ENCODE assay signal across 8 cellular contexts in the genomic region with DNA sequence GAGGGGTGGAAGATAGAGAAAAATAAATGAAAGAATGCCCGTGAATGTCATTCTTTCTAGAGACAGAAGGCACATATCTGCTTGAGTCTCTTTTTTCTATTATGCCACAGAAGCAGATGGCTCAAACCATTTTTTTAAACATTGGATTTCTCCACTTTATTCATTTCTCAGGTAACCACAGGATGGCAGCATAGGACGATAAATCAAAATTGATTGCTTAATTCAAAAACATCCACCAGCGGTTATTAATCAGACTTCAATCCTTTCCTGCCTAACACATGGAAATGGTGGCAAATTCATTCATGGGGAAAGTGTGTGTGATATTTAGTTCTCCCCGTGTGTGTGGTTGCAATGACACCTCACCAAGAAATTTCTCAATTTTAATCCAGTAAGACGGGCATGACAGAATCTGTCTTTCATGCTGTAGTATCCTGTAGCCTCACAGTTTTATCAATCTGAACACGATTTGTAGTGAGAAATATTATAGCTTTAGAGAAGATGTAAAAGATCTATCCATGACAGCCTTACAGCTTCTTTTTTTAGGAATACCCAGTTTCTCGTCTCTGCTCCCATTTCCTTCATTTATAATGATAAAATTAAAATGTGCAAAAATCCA.
DNase-seq lines count a peak whose midpoint lies in the region; ATAC-seq, FAIRE-seq and TF ChIP-seq lines count a peak whose summit lies in the region.

No MANE protein-coding gene starts in this region.

- in situ Hi-C loops in GM12878 (cut with MboI), result no loop called here

- ATAC-seq in GM12878 (peak; percentile 35; the same call in 1 of the 3 replicates), GM18870 (IDR thresholded peaks at IDR 0.05; ENCODE audit: unreplicated experiment) (no peak), GM21360 (IDR thresholded peaks at IDR 0.05; ENCODE audit: unreplicated experiment) (no peak), GM21723 (IDR thresholded peaks at IDR 0.05; ENCODE audit: unreplicated experiment) (no peak), GM19351 (IDR thresholded peaks at IDR 0.05; ENCODE audit: unreplicated experiment) (no peak)

- no peaks in the 10 kb centered on the region for H3K9me3 ChIP-seq in GM12878 (replicated peaks; ENCODE audit: control insufficient read depth, insufficient read depth, low read length)

- TF ChIP-seq CTCF in GM12873 (IDR thresholded peaks at IDR 0.05; ENCODE audit: insufficient read depth, low read depth, low read length, missing control alignments) (peak; percentile 7), GM12878 (IDR thresholded peaks at IDR 0.05 in 2 of 3, conservative IDR thresholded peaks at IDR 0.05 in 1 of 3; ENCODE audit: control insufficient read depth in 2 of 3, extremely low read depth in 1 of 3, insufficient read depth in 1 of 3, low read depth in 3 of 3, low read length in 3 of 3) (peak; percentile 18 to 43 (median 23); a peak in 4 of 6 replicates)

- no peaks in the 10 kb centered on the region for H3K36me3 ChIP-seq in GM12878 (ENCODE audit: control insufficient read depth in 2 of 2, insufficient read depth in 2 of 2, low read length in 1 of 2)

- SMC1A ChIA-PET in GM12878 (lab: Charles Lee; ENCODE audit: uncharacterized antibody, unreplicated experiment), result interaction anchor here (1.5 kb wide), 2 partner anchors 354 to 579 kb away, joined by 3 to 4 read pairs; no protein-coding TSS in a partner anchor

- H3K4me2 ChIP-seq in GM12878 (ENCODE audit: control insufficient read depth, insufficient read depth), result no peak overlapping the region

- no peak overlapping the region for H3K27ac ChIP-seq in GM12878 (ENCODE audit: control insufficient read depth, insufficient read depth)

- H3K4me3 ChIP-seq in GM12878, result no peak overlapping the region

- intact Hi-C loops in GM12878 (cut with micrococcal nuclease; ENCODE audit: unreplicated experiment), result loop anchor here (2.0 to 10.0 kb wide), 4 partner anchors 434 to 1096 kb away; no protein-coding TSS in a partner anchor

- CTCF ChIA-PET in GM12878 (lab: Yijun Ruan, JAX), result interaction anchor here (0.8 to 3.4 kb wide), 9 partner anchors 9 to 1095 kb away, joined by 3 to 23 read pairs (median 4); no protein-coding TSS in a partner anchor

- WGBS in GM12878 (ENCODE audit: insufficient coverage, insufficient replicate concordance, low lambda C conversion rate, missing lambda C conversion rate), result 5% methylated on average over 7 of the region's 7 CpGs

- peak; percentile 57 for TF ChIP-seq RAD21 in GM12878 (IDR thresholded peaks at IDR 0.05; ENCODE audit: insufficient read depth, low read depth, low read length)

- no peak for FAIRE-seq in GM12878 (lab: Jason Lieb, UNC)

- no peaks in the 10 kb centered on the region for H4K20me1 ChIP-seq in GM12878 (ENCODE audit: control insufficient read depth, insufficient read depth)

- no peak overlapping the region for H3K9ac ChIP-seq in GM12878 (ENCODE audit: control insufficient read depth, insufficient read depth, low read length)

- no peaks in the 10 kb centered on the region for H3K79me2 ChIP-seq in GM12878 (ENCODE audit: control insufficient read depth, insufficient read depth, low read length)

- no TSS peak for BruUV-seq in GM12878 (replicated peaks; lab: Mats Ljungman, UMichigan)

- RAD21 ChIA-PET in GM12878 (lab: Charles Lee; ENCODE audit: unreplicated experiment), result interaction anchor here (1.5 kb wide), 1 partner anchor 81 kb away, joined by 4 read pairs; no protein-coding TSS in a partner anchor

- POLR2A ChIA-PET in GM12878 (lab: Charles Lee), result no interaction called here

- H3K27me3 ChIP-seq in GM12878 (replicated peaks in 1 of 2; ENCODE audit: control insufficient read depth in 2 of 2, insufficient read depth in 2 of 2, low read length in 1 of 2), result no peaks in the 10 kb centered on the region; a peak in 1 of 4 replicates

- no peak for TF ChIP-seq POLR2A in GM12878 (IDR thresholded peaks at IDR 0.05; ENCODE audit: low read depth, low read length)

- no peak for TF ChIP-seq EP300 in GM12878 (IDR thresholded peaks at IDR 0.05; ENCODE audit: borderline replicate concordance in 1 of 2, control insufficient read depth in 1 of 2, low read depth in 2 of 2, low read length in 2 of 2)

- peak; percentile 14 for DNase-seq in NCI-H146 treated with DMSO at 0.1 percent for 48 hours (lab: John Stamatoyannopoulos, UW; ENCODE audit: unreplicated experiment)
- no peak for DNase-seq in GM12878 (ENCODE audit: low read depth, low spot score)
- peak; percentile 10 for DNase-seq in middle frontal gyrus (ENCODE audit: extremely low spot score, low spot score)

- H2AFZ ChIP-seq in GM12878 (ENCODE audit: control insufficient read depth, low read depth, low read length), result no peak overlapping the region

- H3K4me1 ChIP-seq in GM12878 (ENCODE audit: control insufficient read depth, insufficient read depth, low read length), result no peaks in the 10 kb centered on the region

TF ChIP-seq in GM12878, 131 proteins besides CTCF, POLR2A, EP300 and RAD21:
- TF ChIP-seq, protein P1, sequence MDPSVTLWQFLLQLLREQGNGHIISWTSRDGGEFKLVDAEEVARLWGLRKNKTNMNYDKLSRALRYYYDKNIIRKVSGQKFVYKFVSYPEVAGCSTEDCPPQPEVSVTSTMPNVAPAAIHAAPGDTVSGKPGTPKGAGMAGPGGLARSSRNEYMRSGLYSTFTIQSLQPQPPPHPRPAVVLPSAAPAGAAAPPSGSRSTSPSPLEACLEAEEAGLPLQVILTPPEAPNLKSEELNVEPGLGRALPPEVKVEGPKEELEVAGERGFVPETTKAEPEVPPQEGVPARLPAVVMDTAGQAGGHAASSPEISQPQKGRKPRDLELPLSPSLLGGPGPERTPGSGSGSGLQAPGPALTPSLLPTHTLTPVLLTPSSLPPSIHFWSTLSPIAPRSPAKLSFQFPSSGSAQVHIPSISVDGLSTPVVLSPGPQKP (IDR thresholded peaks at IDR 0.05; ENCODE audit: low read depth, low read length), result no peak
- TF ChIP-seq RBBP5 (conservative IDR thresholded peaks at IDR 0.05), result no peak
- no peak for TF ChIP-seq CREB1 (IDR thresholded peaks at IDR 0.05; ENCODE audit: low read depth)
- no peak for TF ChIP-seq SUPT20H (IDR thresholded peaks at IDR 0.05; ENCODE audit: borderline replicate concordance, control insufficient read depth, low read depth, low read length)
- no peak for TF ChIP-seq KAT2A (conservative IDR thresholded peaks at IDR 0.05; ENCODE audit: control insufficient read depth, low read depth, low read length)
- TF ChIP-seq MYC (IDR thresholded peaks at IDR 0.05; ENCODE audit: insufficient read depth, insufficient read length, insufficient replicate concordance, low read length, severe bottlenecking), result no peak
- TF ChIP-seq SPI1 (IDR thresholded peaks at IDR 0.05; ENCODE audit: borderline replicate concordance, insufficient read depth, low read depth, low read length), result no peak
- no peak for TF ChIP-seq BACH1 (IDR thresholded peaks at IDR 0.05; ENCODE audit: borderline replicate concordance)
- TF ChIP-seq SMAD5 (IDR thresholded peaks at IDR 0.05; ENCODE audit: low read depth), result no peak
- no peak for TF ChIP-seq BCL11A (IDR thresholded peaks at IDR 0.05; ENCODE audit: low read depth, low read length)
- no peak for TF ChIP-seq CHD1 (IDR thresholded peaks at IDR 0.05; ENCODE audit: low read depth, low read length)
- TF ChIP-seq TAF1 (IDR thresholded peaks at IDR 0.05; ENCODE audit: borderline replicate concordance, low read depth, low read length), result no peak
- TF ChIP-seq, protein P2, sequence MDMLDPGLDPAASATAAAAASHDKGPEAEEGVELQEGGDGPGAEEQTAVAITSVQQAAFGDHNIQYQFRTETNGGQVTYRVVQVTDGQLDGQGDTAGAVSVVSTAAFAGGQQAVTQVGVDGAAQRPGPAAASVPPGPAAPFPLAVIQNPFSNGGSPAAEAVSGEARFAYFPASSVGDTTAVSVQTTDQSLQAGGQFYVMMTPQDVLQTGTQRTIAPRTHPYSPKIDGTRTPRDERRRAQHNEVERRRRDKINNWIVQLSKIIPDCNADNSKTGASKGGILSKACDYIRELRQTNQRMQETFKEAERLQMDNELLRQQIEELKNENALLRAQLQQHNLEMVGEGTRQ (IDR thresholded peaks at IDR 0.05; ENCODE audit: borderline replicate concordance, low read depth, low read length), result no peak
- TF ChIP-seq GABPA (IDR thresholded peaks at IDR 0.05; ENCODE audit: low read depth), result no peak
- TF ChIP-seq, protein P3, sequence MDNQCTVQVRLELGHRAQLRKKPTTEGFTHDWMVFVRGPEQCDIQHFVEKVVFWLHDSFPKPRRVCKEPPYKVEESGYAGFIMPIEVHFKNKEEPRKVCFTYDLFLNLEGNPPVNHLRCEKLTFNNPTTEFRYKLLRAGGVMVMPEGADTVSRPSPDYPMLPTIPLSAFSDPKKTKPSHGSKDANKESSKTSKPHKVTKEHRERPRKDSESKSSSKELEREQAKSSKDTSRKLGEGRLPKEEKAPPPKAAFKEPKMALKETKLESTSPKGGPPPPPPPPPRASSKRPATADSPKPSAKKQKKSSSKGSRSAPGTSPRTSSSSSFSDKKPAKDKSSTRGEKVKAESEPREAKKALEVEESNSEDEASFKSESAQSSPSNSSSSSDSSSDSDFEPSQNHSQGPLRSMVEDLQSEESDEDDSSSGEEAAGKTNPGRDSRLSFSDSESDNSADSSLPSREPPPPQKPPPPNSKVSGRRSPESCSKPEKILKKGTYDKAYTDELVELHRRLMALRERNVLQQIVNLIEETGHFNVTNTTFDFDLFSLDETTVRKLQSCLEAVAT (IDR thresholded peaks at IDR 0.05), result no peak
